12 cellular contexts compared by ENCODE assay signal in genomic region chr19:46492841-46493235, GRCh38. TPM values are rescaled to one million over a fixed set of nuclear protein-coding genes. Genes with fewer than 3 reads are reported as not detected.
DNase-seq lines count a peak whose midpoint lies in the region; ATAC-seq, FAIRE-seq and TF ChIP-seq lines count a peak whose summit lies in the region.
"Had no signal": no experiment of that assay in that cellular context is flagged by ENCODE, and none has a peak within 500 bp of the region (broad histone marks: within the 10 kb centered on the region; RNA-seq: fewer than 3 reads in every experiment).

No MANE protein-coding gene starts in this region.

- peaks cover 33% of the 10 kb centered on the region for H3K27me3 ChIP-seq in CD4-positive, alpha-beta memory T cell (ENCODE audit: insufficient read depth, low read length)
- H3K27me3 ChIP-seq in Peyer's patch: peaks cover 0 to 22% of the 10 kb centered on the region in 2 donors
- H3K27me3 ChIP-seq in left ventricle myocardium inferior (ENCODE audit: low read depth): peaks cover 79% of the 10 kb centered on the region
- H3K27me3 ChIP-seq in psoas muscle (ENCODE audit: insufficient read depth in 3 of 3, low read length in 2 of 3): peaks cover 0 to 67% (median 23%) of the 10 kb centered on the region in 3 donors

- H3K27me3 Mint-ChIP-seq in CD4-positive, alpha-beta memory T cell: peaks cover 40 to 44% of the 10 kb centered on the region in 2 donors

- 57 to 63% (median 58%) methylated on average over 17 of the region's 17 CpGs for WGBS in psoas muscle, 3 donors

- no peaks in the 10 kb centered on the region for H3K36me3 Mint-ChIP-seq in CD4-positive, alpha-beta memory T cell

- peaks cover 28% of the 10 kb centered on the region for H3K4me1 ChIP-seq in CD4-positive, alpha-beta memory T cell (ENCODE audit: insufficient read depth, low read length)
- peaks cover 0 to 31% (median 6%) of the 10 kb centered on the region in 4 donors for H3K4me1 ChIP-seq in Peyer's patch
- H3K4me1 ChIP-seq in left ventricle myocardium inferior: peaks cover 43% of the 10 kb centered on the region
- H3K4me1 ChIP-seq in psoas muscle: no peaks in the 10 kb centered on the region
- H3K4me1 ChIP-seq: Caco-2 had no signal

- POLR2A ChIA-PET in CD4-positive, alpha-beta memory T cell (lab: Charles Lee; ENCODE audit: partially characterized antibody): no interaction called here

- H3K27ac ChIP-seq in CD4-positive, alpha-beta memory T cell (ENCODE audit: low read depth, low read length): no peak overlapping the region
- H3K27ac ChIP-seq in Peyer's patch: peak overlapping the region in 2 of 4 donors; percentile 30 to 54
- H3K27ac ChIP-seq in left ventricle myocardium inferior (replicated peaks): peak overlapping the region; percentile 63
- H3K27ac ChIP-seq in psoas muscle: peak overlapping the region; percentile 41
- H3K27ac ChIP-seq: KMS-11 had no signal

- peak in 1 of 4 donors; percentile 24 for ATAC-seq in psoas muscle

- H3K9me3 Mint-ChIP-seq in CD4-positive, alpha-beta memory T cell: no peaks in the 10 kb centered on the region
- H3K9me3 Mint-ChIP-seq: activated CD4-positive, alpha-beta T cell treated with anti-CD3 and anti-CD28 coated beads, Interleukin-2, amount 10 ng/mL, durations not matched to agents 24 days and 14 days had no signal

- no peak overlapping the region for H3K4me3 ChIP-seq in CD4-positive, alpha-beta memory T cell (ENCODE audit: low read length in 2 of 2)
- H3K4me3 ChIP-seq in Peyer's patch (peak overlapping the region; percentile 21 to 49 (median 32)), left ventricle myocardium inferior (peak overlapping the region; percentile 69), psoas muscle (peak overlapping the region; percentile 62)

- no peak for TF ChIP-seq POLR2A in Peyer's patch (IDR thresholded peaks at IDR 0.05)

- H3K4me3 Mint-ChIP-seq in CD4-positive, alpha-beta memory T cell: peak overlapping the region in 6 of 8 donors; percentile 7 to 75 (median 49)

- H3K9me3 ChIP-seq in CD4-positive, alpha-beta memory T cell (ENCODE audit: control insufficient read depth in 1 of 2, low read length in 2 of 2): no peaks in the 10 kb centered on the region
- no peaks in the 10 kb centered on the region for H3K9me3 ChIP-seq in Peyer's patch
- no peaks in the 10 kb centered on the region for H3K9me3 ChIP-seq in left ventricle myocardium inferior (replicated peaks)
- H3K9me3 ChIP-seq in psoas muscle: no peaks in the 10 kb centered on the region
- H3K9me3 ChIP-seq: Caco-2 had no signal

- no peaks in the 10 kb centered on the region for H3K36me3 ChIP-seq in CD4-positive, alpha-beta memory T cell (ENCODE audit: insufficient read depth, low read length)
- H3K36me3 ChIP-seq in Peyer's patch: no peaks in the 10 kb centered on the region
- H3K36me3 ChIP-seq in left ventricle myocardium inferior: no peaks in the 10 kb centered on the region
- H3K36me3 ChIP-seq in psoas muscle (ENCODE audit: insufficient read depth in 1 of 2, low read depth in 1 of 2): no peaks in the 10 kb centered on the region

- CTCF ChIA-PET in CD4-positive, alpha-beta memory T cell (lab: Charles Lee; ENCODE audit: partially characterized antibody): no interaction called here

- FAIRE-seq in HTR-8/SVneo (lab: Jason Lieb, UNC): no peak

- H3K27ac Mint-ChIP-seq in CD4-positive, alpha-beta memory T cell: peak overlapping the region in 1 of 7 donors; percentile 48
- H3K27ac Mint-ChIP-seq: activated CD4-positive, alpha-beta T cell treated with anti-CD3 and anti-CD28 coated beads, Interleukin-2, amount 10 ng/mL, durations not matched to agents 24 days and 14 days had no signal

- DNase-seq in CD4-positive, alpha-beta memory T cell: peak in 1 of 5 donors; percentile 19
- DNase-seq in Peyer's patch (no peak), left ventricle myocardium inferior (no peak), psoas muscle (no peak), HTR-8/SVneo (ENCODE audit: insufficient read length, low spot score) (no peak), HK-2 (ENCODE audit: unreplicated experiment) (no peak), NK-92 (lab: John Stamatoyannopoulos, UW; ENCODE audit: unreplicated experiment) (no peak), hepatic stellate cell (ENCODE audit: low spot score) (no peak)
- DNase-seq: Caco-2, SIG-M5 had no signal

- no peak for TF ChIP-seq CTCF in Peyer's patch (IDR thresholded peaks at IDR 0.05)
- no peak for TF ChIP-seq CTCF in left ventricle myocardium inferior (IDR thresholded peaks at IDR 0.05; ENCODE audit: borderline replicate concordance)
- TF ChIP-seq CTCF in psoas muscle (IDR thresholded peaks at IDR 0.05): no peak

- peaks cover 10 to 51% (median 22%) of the 10 kb centered on the region in 4 donors for H3K4me1 Mint-ChIP-seq in CD4-positive, alpha-beta memory T cell

- intact Hi-C loops in CD4-positive, alpha-beta memory T cell (cut with micrococcal nuclease): no loop called here
- intact Hi-C loops in left ventricle myocardium inferior (cut with micrococcal nuclease): no loop called here
- intact Hi-C loops in psoas muscle (cut with DNase I): no loop called here

RNA-seq across cellular contexts. Expression of gene PNMA8B, which starts 2.8 kb away (rescaled TPM):
- total RNA-seq in CD4-positive, alpha-beta memory T cell: 1 to 10 TPM; 1.2 TPM
- under 1 TPM; 0.24 to 0.34 TPM for polyA plus RNA-seq in CD4-positive, alpha-beta memory T cell
- total RNA-seq in Peyer's patch (1 to 10 TPM in 1 of 4 donors, under 1 TPM in 2, not detected in 1; 0.38 to 1.7 (median 0.67) TPM), left ventricle myocardium inferior (0.55 TPM), psoas muscle (under 1 TPM; 0.17 to 0.52 (median 0.43) TPM)
- polyA plus RNA-seq in psoas muscle: under 1 TPM; 0.16 to 0.43 (median 0.18) TPM
- total RNA-seq: activated CD4-positive, alpha-beta T cell treated with anti-CD3 and anti-CD28 coated beads, Interleukin-2, amount 10 ng/mL, durations not matched to agents 24 days and 14 days had no signal

RNA-seq across cellular contexts. Expression of gene PNMA8A, which starts 21.5 kb away (rescaled TPM):
- under 1 TPM in 1 of 2 experiments, not detected in 1; 0.26 TPM for total RNA-seq in CD4-positive, alpha-beta memory T cell
- under 1 TPM in 1 of 2 donors, not detected in 1; 0.13 TPM for polyA plus RNA-seq in CD4-positive, alpha-beta memory T cell
- under 1 TPM in 1 of 4 donors, not detected in 3; 0.28 TPM for total RNA-seq in Peyer's patch
- 8.4 TPM for total RNA-seq in left ventricle myocardium inferior
- total RNA-seq in psoas muscle: 1 to 10 TPM in 2 of 4 donors, under 1 TPM in 2; 0.48 to 3.8 (median 1.5) TPM
- polyA plus RNA-seq in psoas muscle: 1 to 10 TPM in 1 of 3 donors, under 1 TPM in 2; 0.11 to 2.2 (median 0.38) TPM
- total RNA-seq: activated CD4-positive, alpha-beta T cell treated with anti-CD3 and anti-CD28 coated beads, Interleukin-2, amount 10 ng/mL, durations not matched to agents 24 days and 14 days; Caco-2 had no signal

Comparison
In these comparisons a context has a peak if more than half of its experiments do, and no peak if none do; other contexts are left out.
1. H3K4me3 ChIP-seq: peak in Peyer's patch (4 of 4), left ventricle myocardium inferior (single experiment) and psoas muscle (single experiment); none in CD4-positive, alpha-beta memory T cell (0 of 2).